8 cellular contexts compared by ENCODE assay signal in genomic region chr19:42254850-42255765, GRCh38. TPM values are rescaled to one million over a fixed set of nuclear protein-coding genes. Genes with fewer than 3 reads are reported as not detected.
DNase-seq lines count a peak whose midpoint lies in the region; ATAC-seq and TF ChIP-seq lines count a peak whose summit lies in the region.

TSS of gene ERF (minus strand) at chr19:42255128. CDS start at chr19:42254999, 129 bp downstream.

- H3K27me3 ChIP-seq in AG04450 (ENCODE audit: control insufficient read depth, insufficient read depth, low read length): no peaks in the 10 kb centered on the region
- no peaks in the 10 kb centered on the region for H3K27me3 ChIP-seq in lower lobe of right lung (ENCODE audit: low read depth)

- peak within 1 kb of the TSS; percentile 94 for H3K4me3 ChIP-seq in AG04450 (ENCODE audit: low read depth, low read length)
- H3K4me3 ChIP-seq in lower lobe of right lung: peak within 1 kb of the TSS; percentile 97

- peak within 1 kb of the TSS; percentile 81 for H3K27ac Mint-ChIP-seq in activated CD8-positive, alpha-beta T cell treated with anti-CD3 and anti-CD28 coated beads for 36 hours

- H3K9me3 Mint-ChIP-seq in activated CD8-positive, alpha-beta T cell treated with anti-CD3 and anti-CD28 coated beads for 36 hours: no peaks in the 10 kb centered on the region

- H3K36me3 ChIP-seq in lower lobe of right lung: peaks cover 2% of the 10 kb centered on the region

- POLR2A ChIA-PET in AG04450 (lab: Yijun Ruan, JAX): interaction anchor here (0.9 to 1.7 kb wide), 3 partner anchors 9 to 142 kb away, joined by 4 to 5 read pairs (median 4); no protein-coding TSS in a partner anchor
- POLR2A ChIA-PET in activated CD8-positive, alpha-beta T cell treated with anti-CD3 and anti-CD28 coated beads for 36 hours (lab: Charles Lee): interaction anchor here (1.0 to 2.1 kb wide), 7 partner anchors 10 to 124 kb away, joined by 3 to 11 read pairs (median 3); no protein-coding TSS in a partner anchor

- ATAC-seq in GM19023 (IDR thresholded peaks at IDR 0.05; ENCODE audit: unreplicated experiment) (peak; percentile 58), HG03457 (IDR thresholded peaks at IDR 0.05; ENCODE audit: unreplicated experiment) (peak; percentile 42), lower lobe of right lung (peak; percentile 91 to 92)
- ATAC-seq in activated CD8-positive, alpha-beta T cell treated with anti-CD3 and anti-CD28 coated beads for 36 hours: peak; percentile 76

- H3K4me1 ChIP-seq in lower lobe of right lung: peaks cover 45% of the 10 kb centered on the region

- peak within 1 kb of the TSS; percentile 95 for H3K4me3 Mint-ChIP-seq in activated CD8-positive, alpha-beta T cell treated with anti-CD3 and anti-CD28 coated beads for 36 hours

- H3K27ac ChIP-seq in AG04450 (ENCODE audit: low read depth, low read length): peak within 1 kb of the TSS; percentile 75
- peak within 1 kb of the TSS; percentile 98 for H3K27ac ChIP-seq in lower lobe of right lung

- intact Hi-C loops in activated CD8-positive, alpha-beta T cell treated with anti-CD3 and anti-CD28 coated beads for 36 hours (cut with micrococcal nuclease): loop anchor here (2.0 kb wide), 1 partner anchor 14 kb away; the partner anchor contains the start of gene CIC
- intact Hi-C loops in lower lobe of right lung (cut with DNase I): no loop called here

- DNase-seq in AG04450 (ENCODE audit: low read depth, low spot score) (peak; percentile 58), NCI-H774 (lab: John Stamatoyannopoulos, UW) (peak; percentile 81), ecto neural progenitor cell (ENCODE audit: low spot score) (peak; percentile 97), lower lobe of right lung (peak; percentile 95)
- peak; percentile 95 for DNase-seq in activated CD8-positive, alpha-beta T cell treated with anti-CD3 and anti-CD28 coated beads for 36 hours
- DNase-seq in stimulated activated CD4-positive, alpha-beta T cell treated with anti-CD3 and anti-CD28 coated beads, TNF-alpha, amount 100 ng/mL, for 1 hour (ENCODE audit: low read depth in 3 of 3, low spot score in 1 of 3): peak; percentile 82 to 95 (median 93)

- H3K9me3 ChIP-seq in AG04450 (ENCODE audit: control insufficient read depth, insufficient read depth, low read length): peaks cover 7% of the 10 kb centered on the region; the same call in 1 of the 2 replicates
- H3K9me3 ChIP-seq in lower lobe of right lung: no peaks in the 10 kb centered on the region

- H3K36me3 Mint-ChIP-seq in activated CD8-positive, alpha-beta T cell treated with anti-CD3 and anti-CD28 coated beads for 36 hours (ENCODE audit: low read depth): peaks cover 18% of the 10 kb centered on the region

- peaks cover 27% of the 10 kb centered on the region for H3K4me1 Mint-ChIP-seq in activated CD8-positive, alpha-beta T cell treated with anti-CD3 and anti-CD28 coated beads for 36 hours (ENCODE audit: low read depth)

- CTCF ChIA-PET in AG04450 (lab: Charles Lee): interaction anchor here (2.0 kb wide), 1 partner anchor 25 kb away, joined by 7 read pairs; no protein-coding TSS in a partner anchor
- CTCF ChIA-PET in activated CD8-positive, alpha-beta T cell treated with anti-CD3 and anti-CD28 coated beads for 36 hours (lab: Charles Lee): interaction anchor here (0.8 to 1.5 kb wide), 4 partner anchors 12 to 184 kb away, joined by 3 to 4 read pairs (median 4); no protein-coding TSS in a partner anchor

- TF ChIP-seq CTCF in AG04450 (IDR thresholded peaks at IDR 0.05; ENCODE audit: low read depth, low read length) (no peak), lower lobe of right lung (IDR thresholded peaks at IDR 0.05) (no peak)
- no peak for TF ChIP-seq CTCF in activated CD8-positive, alpha-beta T cell treated with anti-CD3 and anti-CD28 coated beads for 36 hours (IDR thresholded peaks at IDR 0.05)

- H3K27me3 Mint-ChIP-seq in activated CD8-positive, alpha-beta T cell treated with anti-CD3 and anti-CD28 coated beads for 36 hours: peaks cover 5% of the 10 kb centered on the region

RNA-seq across cellular contexts. Expression of gene ERF, which starts in this region (rescaled TPM):
- polyA plus RNA-seq in AG04450 (2011; rRNA removed): 29.4 and 31.1 TPM in 2 replicates
- polyA minus RNA-seq in AG04450 (2011; rRNA and poly(A)+ RNA removed): 45.7 and 49.3 TPM in 2 replicates
- total RNA-seq in activated CD8-positive, alpha-beta T cell treated with anti-CD3 and anti-CD28 coated beads for 36 hours: 10 to 100 TPM; 60.0 to 69.2 TPM
- total RNA-seq in lower lobe of right lung: 35.8 TPM

Comparison
In these comparisons a context has a peak if more than half of its experiments do, and no peak if none do; other contexts are left out.
1. Peak in every context shown above with its lines: DNase-seq, ATAC-seq, H3K4me3 ChIP-seq and H3K27ac ChIP-seq.